25 cellular contexts compared by ENCODE assay signal in the genomic region with DNA sequence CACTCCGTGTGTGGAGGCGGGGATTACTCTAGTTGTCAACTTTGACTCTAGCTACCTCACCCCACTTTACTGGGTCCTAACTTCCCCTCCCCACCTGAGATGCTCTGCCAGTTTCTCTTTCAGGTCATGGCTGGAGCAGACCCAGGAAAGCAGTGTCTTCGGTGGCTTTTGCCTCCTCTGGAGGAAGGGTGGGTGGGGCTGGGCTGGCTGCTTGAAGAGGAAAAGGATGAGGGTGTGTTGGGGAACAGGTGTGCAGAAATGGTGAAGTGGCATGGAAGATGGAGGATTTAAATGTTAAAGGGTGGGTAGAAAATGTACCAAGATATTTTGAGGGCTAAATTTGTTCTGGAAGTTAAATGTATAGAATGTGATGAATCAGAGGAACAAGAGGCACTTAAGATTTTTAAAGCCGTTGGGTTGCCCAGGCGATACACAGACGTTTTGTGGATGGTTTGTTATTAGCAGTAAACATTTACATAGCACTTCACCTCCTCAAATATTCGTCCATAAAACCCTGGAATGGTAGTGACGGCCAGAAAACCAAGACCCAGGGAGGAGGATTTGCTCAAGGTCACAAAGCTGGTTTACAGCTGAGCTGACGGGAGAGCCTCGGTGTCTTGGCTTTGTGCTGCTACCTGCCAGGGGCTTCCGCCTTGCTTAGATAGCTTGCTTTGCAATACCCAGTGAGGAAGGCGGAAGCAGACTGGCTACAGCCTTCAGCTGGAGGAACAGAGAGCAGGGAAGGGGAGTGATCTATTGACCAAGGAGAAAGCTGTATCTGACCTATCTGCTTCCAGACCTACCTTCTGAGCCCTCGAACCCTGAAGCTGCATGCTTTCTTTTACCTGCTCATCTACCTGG.
A peak's percentile ranks its signal among the peaks of the same experiment; 100 is the strongest.
DNase-seq lines count a peak whose midpoint lies in the region; TF ChIP-seq lines count a peak whose summit lies in the region.
"Had no signal": no experiment of that assay in that cellular context is flagged by ENCODE, and none has a peak within 500 bp of the region (broad histone marks: within the 10 kb centered on the region; RNA-seq: fewer than 3 reads in every experiment).

No MANE protein-coding gene starts in this region.

- no peaks in the 10 kb centered on the region for H3K36me3 ChIP-seq in colonic mucosa
- H3K36me3 ChIP-seq: gastrocnemius medialis, thyroid gland had no signal

- peaks cover 66% of the 10 kb centered on the region for H3K27me3 Mint-ChIP-seq in type B pancreatic cell

- H3K9me3 Mint-ChIP-seq in type B pancreatic cell = no peaks in the 10 kb centered on the region
- H3K9me3 Mint-ChIP-seq: activated T-cell treated with anti-CD3 and anti-CD28 coated beads, Interleukin-2, amount 50 U/mL, for 24 hours had no signal

- no peak overlapping the region for H3K9ac ChIP-seq in colonic mucosa (ENCODE audit: low read depth in 2 of 2, low read length in 2 of 2)
- H3K9ac ChIP-seq: parathyroid adenoma had no signal

- peak; percentile 2 for DNase-seq in GM10248 (ENCODE audit: extremely low spot score)
- DNase-seq in NCI-H2029 (lab: John Stamatoyannopoulos, UW) = peak; percentile 92
- DNase-seq in colonic mucosa = peak; percentile 25
- no peak for DNase-seq in type B pancreatic cell (ENCODE audit: extremely low spot score, unreplicated experiment)
- no peak for DNase-seq in OCI-M2 (lab: John Stamatoyannopoulos, UW; ENCODE audit: unreplicated experiment)
- no peak for DNase-seq in stimulated activated CD4-positive, alpha-beta T cell treated with anti-CD3 and anti-CD28 coated beads, Interleukin-4, amount 100 ng/mL, for 24 hours
- no peak for DNase-seq in RWPE1 (ENCODE audit: low spot score)
- DNase-seq: activated CD4-positive, alpha-beta T cell treated with anti-CD3 and anti-CD28 coated beads for 36 hours; activated naive CD4-positive, alpha-beta T cell; activated T-cell treated with anti-CD3 and anti-CD28 coated beads, Interleukin-2, amount 50 U/mL, for 24 hours; CD4-positive, CD25-positive, alpha-beta regulatory T cell; gastrocnemius medialis; GDM1; hippocampal formation; KBM-7; NCI-H2081; NCI-H524 treated with DMSO at 0.1 percent for 48 hours; right cardiac atrium; stimulated activated naive CD8-positive, alpha-beta T cell treated with anti-CD3 and anti-CD28 coated beads, Interleukin-15, Interleukin-2, amounts not matched to agents 100 U/mL and 50 U/mL, for 24 hours; T-helper 17 cell; thyroid gland had no signal

- H3K4me3 ChIP-seq in colonic mucosa = no peak overlapping the region
- H3K4me3 ChIP-seq: coronary artery, gastrocnemius medialis, GM23338, SK-N-MC, thyroid gland had no signal

- peaks cover 5% of the 10 kb centered on the region for H3K4me1 Mint-ChIP-seq in type B pancreatic cell (ENCODE audit: unreplicated experiment)
- H3K4me1 Mint-ChIP-seq: activated CD4-positive, alpha-beta T cell treated with anti-CD3 and anti-CD28 coated beads for 36 hours; CD4-positive, CD25-positive, alpha-beta regulatory T cell; T-helper 17 cell had no signal

- H3K4me1 ChIP-seq in colonic mucosa = no peaks in the 10 kb centered on the region
- H3K4me1 ChIP-seq: gastrocnemius medialis, parathyroid adenoma, thyroid gland had no signal

- H3K27ac ChIP-seq in colonic mucosa = no peak overlapping the region
- H3K27ac ChIP-seq in RWPE1 = no peak overlapping the region
- H3K27ac ChIP-seq: coronary artery, gastrocnemius medialis, parathyroid adenoma, SK-N-MC, thyroid gland had no signal

- TF ChIP-seq CTCF in GM10248 (IDR thresholded peaks at IDR 0.05; ENCODE audit: control extremely low read depth, extremely low read depth, low read depth, missing control alignments) (no peak), colonic mucosa (IDR thresholded peaks at IDR 0.05) (no peak), type B pancreatic cell (conservative IDR thresholded peaks at IDR 0.05) (no peak), RWPE1 (conservative IDR thresholded peaks at IDR 0.05; ENCODE audit: low read depth) (no peak)

- CTCF ChIA-PET in GM10248 (lab: Yijun Ruan, JAX) (interaction anchor here (1.2 kb wide), 1 partner anchor 19 kb away, joined by 3 read pairs; no protein-coding TSS in a partner anchor), RWPE1 (lab: Yijun Ruan, JAX) (no interaction called here)

- POLR2A ChIA-PET in GM10248 (lab: Yijun Ruan, JAX) (no interaction called here), RWPE1 (lab: Yijun Ruan, JAX; ENCODE audit: low non-redundant PET) (no interaction called here)

- no peaks in the 10 kb centered on the region for H3K36me3 Mint-ChIP-seq in type B pancreatic cell
- H3K36me3 Mint-ChIP-seq: CD4-positive, CD25-positive, alpha-beta regulatory T cell had no signal

- intact Hi-C loops in colonic mucosa (cut with DNase I) = no loop called here

- no peaks in the 10 kb centered on the region for H3K9me3 ChIP-seq in colonic mucosa
- H3K9me3 ChIP-seq: gastrocnemius medialis, thyroid gland had no signal

- no peaks in the 10 kb centered on the region for H3K27me3 ChIP-seq in colonic mucosa
- H3K27me3 ChIP-seq: thyroid gland had no signal

- no peak overlapping the region for H3K4me3 Mint-ChIP-seq in type B pancreatic cell
- H3K4me3 Mint-ChIP-seq: activated CD4-positive, alpha-beta T cell treated with anti-CD3 and anti-CD28 coated beads for 36 hours; activated T-cell treated with anti-CD3 and anti-CD28 coated beads, Interleukin-2, amount 50 U/mL, for 24 hours; CD4-positive, CD25-positive, alpha-beta regulatory T cell; GM23338; T-helper 17 cell had no signal

- H3K27ac Mint-ChIP-seq in type B pancreatic cell = peak overlapping the region; percentile 30
- H3K27ac Mint-ChIP-seq: activated CD4-positive, alpha-beta T cell treated with anti-CD3 and anti-CD28 coated beads for 36 hours; activated T-cell treated with anti-CD3 and anti-CD28 coated beads, Interleukin-2, amount 50 U/mL, for 24 hours; CD4-positive, CD25-positive, alpha-beta regulatory T cell; GM23338; T-helper 17 cell had no signal

Comparison
In these comparisons a context has a peak if more than half of its experiments do, and no peak if none do; other contexts are left out.
1. DNase-seq: peak in GM10248 (single experiment), NCI-H2029 (single experiment) and colonic mucosa (single experiment); none in type B pancreatic cell (single experiment), OCI-M2 (single experiment), stimulated activated CD4-positive, alpha-beta T cell treated with anti-CD3 and anti-CD28 coated beads, Interleukin-4, amount 100 ng/mL, for 24 hours (single experiment) and RWPE1 (single experiment).